ENCODE assay signal across 9 cellular contexts in the genomic region with DNA sequence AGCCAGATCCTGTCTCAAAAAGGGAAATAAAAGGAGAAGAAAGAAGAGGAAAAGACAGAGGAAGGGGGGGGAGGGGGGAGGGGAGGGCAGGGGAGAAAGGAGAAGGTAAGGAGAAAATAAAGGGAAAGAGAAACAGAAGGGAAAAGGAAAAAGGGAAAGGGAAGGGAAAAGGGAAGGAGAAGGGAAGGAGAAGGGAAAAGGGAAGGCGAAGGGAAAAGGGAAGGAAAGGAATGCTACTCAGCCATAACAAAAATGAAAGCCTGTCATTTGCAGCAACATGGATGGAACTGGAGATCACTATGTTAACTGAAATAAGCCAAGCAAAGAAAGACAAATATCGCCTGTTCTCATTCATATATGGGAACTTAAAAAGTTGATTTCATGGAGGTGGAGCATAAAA. TPM values are rescaled to one million over a fixed set of nuclear protein-coding genes. Genes with fewer than 3 reads are reported as not detected.
"Had no signal": no experiment of that assay in that cellular context is flagged by ENCODE, and none has a peak within 500 bp of the region (broad histone marks: within the 10 kb centered on the region; RNA-seq: fewer than 3 reads in every experiment).

No MANE protein-coding gene starts in this region.

- H3K4me3 Mint-ChIP-seq: IgD-negative memory B cell had no signal

- H3K4me3 ChIP-seq: GM23248, HAP-1 had no signal

- H2AFZ ChIP-seq: GM23248 had no signal

- H3K9me3 ChIP-seq: HAP-1 had no signal

- H3K27me3 Mint-ChIP-seq: IgD-negative memory B cell had no signal

- DNase-seq: GM23248, GOT3, H7, KG1 had no signal

- H3K27ac ChIP-seq: GM23248 had no signal

- H3K36me3 ChIP-seq: HAP-1 had no signal

- ATAC-seq: HCT116 had no signal

- H3K36me3 Mint-ChIP-seq: IgD-negative memory B cell had no signal

- FAIRE-seq: HTR-8/SVneo had no signal

- H3K27ac Mint-ChIP-seq: IgD-negative memory B cell had no signal

- H3K9ac ChIP-seq: GM23248 had no signal

- H3K4me1 Mint-ChIP-seq: IgD-negative memory B cell had no signal

RNA-seq across cellular contexts. Expression of a gene that starts 22.3 kb away (rescaled TPM):
- total RNA-seq: HT-29 had no signal
- polyA plus RNA-seq: IgD-negative memory B cell had no signal
